Comparison of ENCODE assay signal across 8 cellular contexts in the genomic region with DNA sequence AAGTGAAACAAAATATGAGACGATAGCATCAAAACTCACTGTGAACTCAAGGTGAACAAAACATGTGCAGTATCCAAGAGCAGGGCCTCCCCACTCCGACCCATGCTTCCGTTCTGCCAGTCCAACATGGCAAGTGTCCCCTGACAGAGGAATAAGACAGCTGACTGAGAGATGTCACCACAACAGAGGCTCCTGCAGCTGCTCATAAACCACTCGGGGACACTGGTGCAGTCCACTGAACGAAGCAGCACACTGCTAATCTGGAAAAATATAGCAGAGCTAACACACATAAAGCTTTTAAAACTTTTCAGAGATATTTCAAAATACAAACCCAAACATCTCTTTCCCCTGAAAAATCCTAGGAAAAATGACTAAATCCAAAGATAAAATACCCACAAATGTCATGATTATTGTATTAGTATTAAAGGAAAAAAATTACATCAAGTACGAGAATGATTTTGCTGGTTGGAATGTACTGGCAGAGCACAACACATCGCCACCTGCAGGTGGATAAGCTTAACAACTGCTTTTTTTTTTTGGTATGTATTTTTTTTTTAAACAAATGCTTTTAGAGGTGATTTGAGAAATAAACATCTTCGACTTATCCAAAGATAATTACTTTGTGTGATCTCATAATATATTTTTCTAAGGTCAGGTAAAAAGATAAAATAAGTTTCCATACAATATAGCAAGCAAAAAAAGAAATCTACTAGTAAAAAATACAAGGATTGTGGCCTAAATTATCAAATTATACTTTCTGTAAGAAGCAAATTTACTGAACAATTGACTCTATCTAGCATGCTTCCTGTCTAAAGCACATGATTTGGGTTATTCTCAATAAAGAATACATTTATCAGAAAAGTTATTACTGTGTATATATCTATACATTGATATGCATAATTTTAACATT. TPM values are rescaled to one million over a fixed set of nuclear protein-coding genes. Genes with fewer than 3 reads are reported as not detected.
DNase-seq lines count a peak whose midpoint lies in the region; ATAC-seq, FAIRE-seq and TF ChIP-seq lines count a peak whose summit lies in the region.

No MANE protein-coding gene starts in this region.

- H3K9me3 Mint-ChIP-seq in glutamatergic neuron (ENCODE audit: unreplicated experiment): no peaks in the 10 kb centered on the region
- H3K9me3 Mint-ChIP-seq in activated naive CD8-positive, alpha-beta T cell treated with anti-CD3 and anti-CD28 coated beads, Interleukin-2, amount 50 U/mL, for 24 hours: no peaks in the 10 kb centered on the region

- intact Hi-C loops in sciatic nerve (cut with DNase I): no loop called here

- no peak overlapping the region for H3K4me3 ChIP-seq in A549

- peak; percentile 59 to 67; a peak in 5 of 6 replicates for ATAC-seq in A549
- peak; percentile 49 for ATAC-seq in sciatic nerve
- ATAC-seq in activated naive CD8-positive, alpha-beta T cell treated with anti-CD3 and anti-CD28 coated beads, Interleukin-2, amount 50 U/mL, for 24 hours: no peak
- no peak for ATAC-seq in HG03196 (IDR thresholded peaks at IDR 0.05; ENCODE audit: unreplicated experiment)

- CTCF ChIA-PET in A549 (lab: Yijun Ruan, JAX): interaction anchor here (0.5 to 4.2 kb wide), 45 partner anchors 8 to 764 kb away, joined by 3 to 38 read pairs (median 4); a partner anchor contains a TSS

- H3K36me3 Mint-ChIP-seq in glutamatergic neuron (ENCODE audit: unreplicated experiment): no peaks in the 10 kb centered on the region
- H3K36me3 Mint-ChIP-seq in activated naive CD8-positive, alpha-beta T cell treated with anti-CD3 and anti-CD28 coated beads, Interleukin-2, amount 50 U/mL, for 24 hours (ENCODE audit: low read depth): peaks cover 54% of the 10 kb centered on the region

- peak; percentile 93 for TF ChIP-seq CTCF in A549 (IDR thresholded peaks at IDR 0.05)
- peak; percentile 91 for TF ChIP-seq CTCF in VCaP (conservative IDR thresholded peaks at IDR 0.05)
- TF ChIP-seq CTCF in glutamatergic neuron (IDR thresholded peaks at IDR 0.05; ENCODE audit: partially characterized antibody, unreplicated experiment): peak; percentile 75

- no peak overlapping the region for H3K27ac Mint-ChIP-seq in glutamatergic neuron (ENCODE audit: unreplicated experiment)
- no peak overlapping the region for H3K27ac Mint-ChIP-seq in activated naive CD8-positive, alpha-beta T cell treated with anti-CD3 and anti-CD28 coated beads, Interleukin-2, amount 50 U/mL, for 24 hours

- no peak for TF ChIP-seq POLR2A in A549 (IDR thresholded peaks at IDR 0.05; ENCODE audit: low read length)

- no peak for TF ChIP-seq EP300 in A549 (IDR thresholded peaks at IDR 0.05)

- H3K27ac ChIP-seq in A549 (0 out of 6 replicates have a peak overlapping the region, but pooled peaks of 1 of the 2 experiments have one; percentile 14), VCaP (no peak overlapping the region)

- no peaks in the 10 kb centered on the region for H3K4me1 Mint-ChIP-seq in glutamatergic neuron (ENCODE audit: low read depth, unreplicated experiment)
- peaks cover 9% of the 10 kb centered on the region for H3K4me1 Mint-ChIP-seq in activated naive CD8-positive, alpha-beta T cell treated with anti-CD3 and anti-CD28 coated beads, Interleukin-2, amount 50 U/mL, for 24 hours

- DNase-seq in A549 (ENCODE audit: low read depth in 1 of 2, low spot score in 1 of 2): peak; percentile 46 to 77
- DNase-seq in Daoy (ENCODE audit: low read depth): peak; percentile 67
- DNase-seq in NCI-H1105 (lab: John Stamatoyannopoulos, UW): peak; percentile 18
- no peak for DNase-seq in glutamatergic neuron
- no peak for DNase-seq in sciatic nerve (ENCODE audit: low spot score)
- no peak for DNase-seq in activated naive CD8-positive, alpha-beta T cell treated with anti-CD3 and anti-CD28 coated beads, Interleukin-2, amount 50 U/mL, for 24 hours

- H3K4me2 ChIP-seq in A549: no peak overlapping the region

- WGBS in A549 (ENCODE audit: missing lambda C conversion rate): 47% methylated on average over 8 of the region's 8 CpGs

- POLR2A ChIA-PET in A549 (lab: Yijun Ruan, JAX): interaction anchor here (2.3 kb wide), 1 partner anchor 19 kb away, joined by 13 read pairs; a partner anchor contains a TSS

- no peaks in the 10 kb centered on the region for H3K27me3 Mint-ChIP-seq in glutamatergic neuron (ENCODE audit: unreplicated experiment)
- no peaks in the 10 kb centered on the region for H3K27me3 Mint-ChIP-seq in activated naive CD8-positive, alpha-beta T cell treated with anti-CD3 and anti-CD28 coated beads, Interleukin-2, amount 50 U/mL, for 24 hours

- no peaks in the 10 kb centered on the region for H3K4me1 ChIP-seq in A549

- peak; percentile 37 to 47; a peak in 4 of 5 replicates for TF ChIP-seq RAD21 in A549 (conservative IDR thresholded peaks at IDR 0.05 in 1 of 2, IDR thresholded peaks at IDR 0.05 in 1 of 2)

- peak; percentile 76 for FAIRE-seq in A549 (lab: Jason Lieb, UNC)

- H3K4me3 Mint-ChIP-seq in glutamatergic neuron (ENCODE audit: unreplicated experiment): no peak overlapping the region
- no peak overlapping the region for H3K4me3 Mint-ChIP-seq in activated naive CD8-positive, alpha-beta T cell treated with anti-CD3 and anti-CD28 coated beads, Interleukin-2, amount 50 U/mL, for 24 hours

- no peaks in the 10 kb centered on the region for H3K9me3 ChIP-seq in A549

TF ChIP-seq in A549, 52 proteins besides CTCF, POLR2A, EP300 and RAD21:
- peak; percentile 77 for TF ChIP-seq SMC3 (IDR thresholded peaks at IDR 0.05)
- no peak for TF ChIP-seq ZFP36 (IDR thresholded peaks at IDR 0.05; ENCODE audit: borderline replicate concordance, partially characterized antibody)
TF ChIP-seq in A549: peak in this region for 1.

RNA-seq across cellular contexts. Expression of a gene that starts 18.6 kb away (rescaled TPM):
- polyA plus RNA-seq in A549 (2011; rRNA removed) (37.9 and 51.8 TPM in 2 replicates), A549 (2017; fragmentation: RNase III; extraction: RNeasy Plus Mini Kit Qiagen cat#74134 plus additional on column Dnase treatment) (21.8 to 24.2 TPM (median 23.5 TPM) in 3 replicates)
- 21.4 and 24.3 TPM in 2 replicates for polyA plus RNA-seq in A549 (2012; cell fraction: cytosol; rRNA removed)
- 61.9 and 68.8 TPM in 2 replicates for polyA plus RNA-seq in A549 (2012; cell fraction: nucleus; rRNA removed)
- 137 and 166 TPM in 2 replicates for polyA minus RNA-seq in A549 (2011; rRNA and poly(A)+ RNA removed)
- total RNA-seq in Daoy (2014; rRNA removed; shearing (Covaris generic)): 29.3 and 30.2 TPM in 2 replicates
- total RNA-seq in glutamatergic neuron (ENCODE audit: unreplicated experiment) (15.0 TPM), sciatic nerve (40.8 TPM)

RNA-seq across cellular contexts. Expression of a gene that starts 59.8 kb away (rescaled TPM):
- polyA plus RNA-seq in A549 (2011; rRNA removed): 14.9 and 15.3 TPM in 2 replicates
- polyA plus RNA-seq in A549 (2012; cell fraction: cytosol; rRNA removed): 0.50 and 0.57 TPM in 2 replicates
- 1.3 and 1.7 TPM in 2 replicates for polyA plus RNA-seq in A549 (2012; cell fraction: nucleus; rRNA removed)
- 0.68 to 0.92 TPM (median 0.90 TPM) in 3 replicates for polyA plus RNA-seq in A549 (2017; fragmentation: RNase III; extraction: RNeasy Plus Mini Kit Qiagen cat#74134 plus additional on column Dnase treatment)
- 7.0 and 7.7 TPM in 2 replicates for polyA minus RNA-seq in A549 (2011; rRNA and poly(A)+ RNA removed)
- total RNA-seq in Daoy (2014; rRNA removed; shearing (Covaris generic)): 0.51 and 1.2 TPM in 2 replicates
- total RNA-seq in glutamatergic neuron (ENCODE audit: unreplicated experiment): 0.71 TPM
- total RNA-seq in sciatic nerve: 58.9 TPM

Comparison
In these comparisons a context has a peak if more than half of its experiments do, and no peak if none do; other contexts are left out.
1. ATAC-seq: peak in A549 (2 of 2) and sciatic nerve (single experiment); none in activated naive CD8-positive, alpha-beta T cell treated with anti-CD3 and anti-CD28 coated beads, Interleukin-2, amount 50 U/mL, for 24 hours (single experiment) and HG03196 (single experiment).
2. DNase-seq: peak in A549 (2 of 2), Daoy (single experiment) and NCI-H1105 (single experiment); none in glutamatergic neuron (single experiment), sciatic nerve (single experiment) and activated naive CD8-positive, alpha-beta T cell treated with anti-CD3 and anti-CD28 coated beads, Interleukin-2, amount 50 U/mL, for 24 hours (single experiment).
3. RNA of a gene that starts 59.8 kb away (total RNA-seq): 58.9 TPM in sciatic nerve (single experiment); 0.71 TPM in glutamatergic neuron (single experiment) and 0.51 to 1.2 TPM in Daoy; every median in the first group is over 10 times any median in the second.
4. Peak in every context shown above with its lines, with median percentiles within 50 percentile points of each other: CTCF ChIP-seq.